Comparison of ENCODE assay signal across 11 cellular contexts in genomic region chr1:35442737-35443136, GRCh38.
DNase-seq lines count a peak whose midpoint lies in the region; ATAC-seq and TF ChIP-seq lines count a peak whose summit lies in the region.
"Had no signal": no experiment of that assay in that cellular context is flagged by ENCODE, and none has a peak within 500 bp of the region (broad histone marks: within the 10 kb centered on the region; RNA-seq: fewer than 3 reads in every experiment).

No MANE protein-coding gene starts in this region.

- no peaks in the 10 kb centered on the region for H3K9me3 Mint-ChIP-seq in stimulated activated memory B cell treated with anti-CD40 and anti-IgM and Interleukin-4, amounts not matched to agents 10 μg/mL and 1 μg/mL and 100 μg/mL, for 72 hours

- TF ChIP-seq POLR2A in esophagus muscularis mucosa (IDR thresholded peaks at IDR 0.05; ENCODE audit: low read depth): no peak

- WGBS in esophagus muscularis mucosa: 75% methylated on average over 4 of the region's 4 CpGs

- peaks cover 32% of the 10 kb centered on the region for H3K36me3 Mint-ChIP-seq in stimulated activated memory B cell treated with anti-CD40 and anti-IgM and Interleukin-4, amounts not matched to agents 10 μg/mL and 1 μg/mL and 100 μg/mL, for 72 hours

- no peaks in the 10 kb centered on the region for H3K4me1 ChIP-seq in esophagus muscularis mucosa

- peaks cover 50 to 98% (median 85%) of the 10 kb centered on the region in 4 donors for H3K36me3 ChIP-seq in esophagus muscularis mucosa

- DNase-seq in HL-60 (ENCODE audit: low read depth in 1 of 2, low spot score in 1 of 2) (peak in 1 of 2 experiments; percentile 63), activated T-cell treated with anti-CD3 and anti-CD28 coated beads for 48 hours (ENCODE audit: low read depth) (peak; percentile 27), esophagus muscularis mucosa (ENCODE audit: extremely low spot score) (peak; percentile 55), NCI-H146 (lab: John Stamatoyannopoulos, UW) (no peak)
- peak; percentile 34 for DNase-seq in stimulated activated CD4-positive, alpha-beta T cell treated with anti-CD3 and anti-CD28 coated beads, Interleukin-4, amount 100 ng/mL, for 1 hour
- DNase-seq: EL, heart left ventricle, NCI-H1436 treated with DMSO at 0.1 percent for 48 hours had no signal

- H3K27ac ChIP-seq in HL-60 (replicated peaks): peak overlapping the region; percentile 43
- no peak overlapping the region for H3K27ac ChIP-seq in esophagus muscularis mucosa (replicated peaks in 1 of 4)

- TF ChIP-seq CTCF in HL-60 (IDR thresholded peaks at IDR 0.05; ENCODE audit: insufficient read depth, low read length) (no peak), esophagus muscularis mucosa (IDR thresholded peaks at IDR 0.05) (no peak)

- H3K9me3 ChIP-seq in esophagus muscularis mucosa: no peaks in the 10 kb centered on the region
- H3K9me3 ChIP-seq: heart left ventricle had no signal

- TF ChIP-seq EP300 in esophagus muscularis mucosa (IDR thresholded peaks at IDR 0.05): no peak

- H3K27me3 ChIP-seq in HL-60 (ENCODE audit: insufficient read depth, poor library complexity, severe bottlenecking) (no peaks in the 10 kb centered on the region), esophagus muscularis mucosa (no peaks in the 10 kb centered on the region)
- H3K27me3 ChIP-seq: heart left ventricle had no signal

- no peaks in the 10 kb centered on the region for H3K4me1 Mint-ChIP-seq in stimulated activated memory B cell treated with anti-CD40 and anti-IgM and Interleukin-4, amounts not matched to agents 10 μg/mL and 1 μg/mL and 100 μg/mL, for 72 hours

- H3K27me3 Mint-ChIP-seq in stimulated activated memory B cell treated with anti-CD40 and anti-IgM and Interleukin-4, amounts not matched to agents 10 μg/mL and 1 μg/mL and 100 μg/mL, for 72 hours: no peaks in the 10 kb centered on the region

- no peak overlapping the region for H3K27ac Mint-ChIP-seq in stimulated activated memory B cell treated with anti-CD40 and anti-IgM and Interleukin-4, amounts not matched to agents 10 μg/mL and 1 μg/mL and 100 μg/mL, for 72 hours

- H3K4me3 Mint-ChIP-seq in stimulated activated memory B cell treated with anti-CD40 and anti-IgM and Interleukin-4, amounts not matched to agents 10 μg/mL and 1 μg/mL and 100 μg/mL, for 72 hours: no peak overlapping the region

- no peak for ATAC-seq in stimulated activated memory B cell treated with anti-CD40 and anti-IgM and Interleukin-4, amounts not matched to agents 10 μg/mL and 1 μg/mL and 100 μg/mL, for 72 hours
- no peak for ATAC-seq in HG02938 (IDR thresholded peaks at IDR 0.05; ENCODE audit: unreplicated experiment)
- ATAC-seq in GM19397 (IDR thresholded peaks at IDR 0.05; ENCODE audit: unreplicated experiment): no peak

- H3K4me3 ChIP-seq in HL-60 (replicated peaks; ENCODE audit: insufficient read depth, low read length) (no peak overlapping the region), esophagus muscularis mucosa (no peak overlapping the region)
- H3K4me3 ChIP-seq: heart left ventricle had no signal

- intact Hi-C loops in esophagus muscularis mucosa (cut with DNase I): no loop called here
